In genomic region chr9:21428235-21428634, GRCh38 we compare ENCODE assay signal across 1 cellular context.
TF ChIP-seq lines count a peak whose summit lies in the region.

No MANE protein-coding gene starts in this region.

TF ChIP-seq in WTC11, 78 proteins besides CTCF, POLR2A, EP300 and RAD21 (continued from another document):
- TF ChIP-seq ZNF512 (CRISPR knock-in tag; IDR thresholded peaks at IDR 0.05; ENCODE audit: borderline replicate concordance) (no peak), TEAD1 (CRISPR knock-in tag; IDR thresholded peaks at IDR 0.05) (no peak), KAT7 (CRISPR knock-in tag; IDR thresholded peaks at IDR 0.05; ENCODE audit: borderline replicate concordance) (no peak), FOXP4 (CRISPR knock-in tag; IDR thresholded peaks at IDR 0.05) (no peak), NR2C2 (CRISPR knock-in tag; IDR thresholded peaks at IDR 0.05) (no peak), ETV6 (CRISPR knock-in tag; IDR thresholded peaks at IDR 0.05) (no peak), PRDM15 (CRISPR knock-in tag; IDR thresholded peaks at IDR 0.05) (no peak), ZNF425 (CRISPR knock-in tag; conservative IDR thresholded peaks at IDR 0.05) (no peak), FOXP1 (CRISPR knock-in tag; IDR thresholded peaks at IDR 0.05; ENCODE audit: borderline replicate concordance) (no peak), ZNF121 (CRISPR knock-in tag; IDR thresholded peaks at IDR 0.05) (no peak)
